Comparison of ENCODE assay signal across 1 cellular context in the genomic region with DNA sequence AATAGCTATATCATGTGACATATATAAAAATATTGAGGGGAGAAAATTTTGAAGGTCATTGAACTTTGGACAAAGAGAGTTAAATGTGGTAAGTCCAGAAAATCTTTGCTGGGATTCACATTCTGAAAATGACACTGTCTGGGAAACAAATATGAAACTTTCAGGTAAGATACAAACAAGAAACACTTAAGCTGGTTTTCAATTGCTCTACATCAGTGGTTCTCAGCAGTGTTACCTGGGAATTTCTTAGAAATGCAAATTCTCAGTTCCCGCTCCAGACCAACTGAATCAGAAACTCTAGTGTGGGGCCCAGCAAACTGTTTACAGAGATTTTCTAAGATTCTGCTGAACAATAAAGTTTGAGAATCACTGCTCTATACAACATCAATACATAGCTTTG.
TF ChIP-seq lines count a peak whose summit lies in the region.

No MANE protein-coding gene starts in this region.

TF ChIP-seq in GM12878, 131 proteins besides CTCF, POLR2A, EP300 and RAD21 (continued from another document):
- TF ChIP-seq, protein P1, sequence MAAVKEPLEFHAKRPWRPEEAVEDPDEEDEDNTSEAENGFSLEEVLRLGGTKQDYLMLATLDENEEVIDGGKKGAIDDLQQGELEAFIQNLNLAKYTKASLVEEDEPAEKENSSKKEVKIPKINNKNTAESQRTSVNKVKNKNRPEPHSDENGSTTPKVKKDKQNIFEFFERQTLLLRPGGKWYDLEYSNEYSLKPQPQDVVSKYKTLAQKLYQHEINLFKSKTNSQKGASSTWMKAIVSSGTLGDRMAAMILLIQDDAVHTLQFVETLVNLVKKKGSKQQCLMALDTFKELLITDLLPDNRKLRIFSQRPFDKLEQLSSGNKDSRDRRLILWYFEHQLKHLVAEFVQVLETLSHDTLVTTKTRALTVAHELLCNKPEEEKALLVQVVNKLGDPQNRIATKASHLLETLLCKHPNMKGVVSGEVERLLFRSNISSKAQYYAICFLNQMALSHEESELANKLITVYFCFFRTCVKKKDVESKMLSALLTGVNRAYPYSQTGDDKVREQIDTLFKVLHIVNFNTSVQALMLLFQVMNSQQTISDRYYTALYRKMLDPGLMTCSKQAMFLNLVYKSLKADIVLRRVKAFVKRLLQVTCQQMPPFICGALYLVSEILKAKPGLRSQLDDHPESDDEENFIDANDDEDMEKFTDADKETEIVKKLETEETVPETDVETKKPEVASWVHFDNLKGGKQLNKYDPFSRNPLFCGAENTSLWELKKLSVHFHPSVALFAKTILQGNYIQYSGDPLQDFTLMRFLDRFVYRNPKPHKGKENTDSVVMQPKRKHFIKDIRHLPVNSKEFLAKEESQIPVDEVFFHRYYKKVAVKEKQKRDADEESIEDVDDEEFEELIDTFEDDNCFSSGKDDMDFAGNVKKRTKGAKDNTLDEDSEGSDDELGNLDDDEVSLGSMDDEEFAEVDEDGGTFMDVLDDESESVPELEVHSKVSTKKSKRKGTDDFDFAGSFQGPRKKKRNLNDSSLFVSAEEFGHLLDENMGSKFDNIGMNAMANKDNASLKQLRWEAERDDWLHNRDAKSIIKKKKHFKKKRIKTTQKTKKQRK (IDR thresholded peaks at IDR 0.05; ENCODE audit: low read depth, low read length), result no peak
- no peak for TF ChIP-seq SRF (IDR thresholded peaks at IDR 0.05; ENCODE audit: low read depth in 2 of 2, low read length in 2 of 2)
- TF ChIP-seq, protein P2, sequence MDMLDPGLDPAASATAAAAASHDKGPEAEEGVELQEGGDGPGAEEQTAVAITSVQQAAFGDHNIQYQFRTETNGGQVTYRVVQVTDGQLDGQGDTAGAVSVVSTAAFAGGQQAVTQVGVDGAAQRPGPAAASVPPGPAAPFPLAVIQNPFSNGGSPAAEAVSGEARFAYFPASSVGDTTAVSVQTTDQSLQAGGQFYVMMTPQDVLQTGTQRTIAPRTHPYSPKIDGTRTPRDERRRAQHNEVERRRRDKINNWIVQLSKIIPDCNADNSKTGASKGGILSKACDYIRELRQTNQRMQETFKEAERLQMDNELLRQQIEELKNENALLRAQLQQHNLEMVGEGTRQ (IDR thresholded peaks at IDR 0.05; ENCODE audit: borderline replicate concordance, low read depth, low read length), result no peak
- no peak for TF ChIP-seq SREBF1 (IDR thresholded peaks at IDR 0.05; ENCODE audit: low read length)
- no peak for TF ChIP-seq ZZZ3 (IDR thresholded peaks at IDR 0.05; ENCODE audit: control insufficient read depth, insufficient read length, low read depth)
- TF ChIP-seq CHD4 (IDR thresholded peaks at IDR 0.05), result no peak
